17 cellular contexts compared by ENCODE assay signal in the genomic region with DNA sequence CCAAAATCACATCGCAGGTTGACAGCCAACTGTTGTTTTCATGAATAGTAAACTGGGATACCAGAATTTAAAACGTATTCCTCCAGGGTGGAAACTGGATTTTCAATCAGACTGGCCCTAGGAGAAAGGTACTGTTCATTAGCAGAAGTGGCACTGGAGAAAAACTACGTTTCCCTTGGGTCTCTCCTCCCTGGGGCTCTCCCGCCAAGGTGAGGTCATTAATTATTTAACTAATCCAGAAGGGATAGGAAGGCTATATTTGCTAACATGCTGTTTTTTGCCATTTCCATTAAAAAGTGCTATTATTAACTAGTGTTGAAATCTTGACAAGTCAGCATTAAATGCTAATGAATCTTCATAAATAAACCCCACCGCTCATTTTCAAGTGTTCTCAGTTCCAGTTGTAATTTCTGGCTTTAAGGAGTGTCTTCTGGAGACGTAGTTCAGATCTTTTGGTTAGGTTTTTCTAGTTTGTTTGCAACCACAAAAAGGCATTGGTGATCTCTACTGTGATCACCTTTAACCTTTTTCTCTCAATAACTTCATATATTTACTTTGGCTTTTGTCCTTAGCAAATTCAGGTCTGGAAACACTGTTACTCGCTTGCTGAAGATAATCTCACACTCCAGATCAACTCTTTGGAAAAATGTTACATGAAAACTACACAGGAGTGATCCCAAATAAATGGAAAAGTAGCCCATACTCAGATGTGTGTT. TPM values are rescaled to one million over a fixed set of nuclear protein-coding genes. Genes with fewer than 3 reads are reported as not detected.
A peak's percentile ranks its signal among the peaks of the same experiment; 100 is the strongest.
DNase-seq lines count a peak whose midpoint lies in the region; ATAC-seq and TF ChIP-seq lines count a peak whose summit lies in the region.
"Had no signal": no experiment of that assay in that cellular context is flagged by ENCODE, and none has a peak within 500 bp of the region (broad histone marks: within the 10 kb centered on the region; RNA-seq: fewer than 3 reads in every experiment).

No MANE protein-coding gene starts in this region.

- peaks cover 19% of the 10 kb centered on the region for H3K4me1 ChIP-seq in MM.1S (ENCODE audit: low read length)

- H3K9me2 ChIP-seq in MM.1S (replicated peaks; ENCODE audit: insufficient read depth, low read length), result no peaks in the 10 kb centered on the region

- H4K20me1 ChIP-seq in MM.1S (ENCODE audit: insufficient read depth, low read length), result peaks cover 93% of the 10 kb centered on the region

- H3K4me1 Mint-ChIP-seq in nephron progenitor cell, result peaks cover 45% of the 10 kb centered on the region

- no peak overlapping the region for H3K9ac ChIP-seq in MM.1S (ENCODE audit: low read length)

- ATAC-seq in GM19455 (IDR thresholded peaks at IDR 0.05; ENCODE audit: unreplicated experiment), result no peak
- ATAC-seq: activated CD4-positive, CD25-positive, alpha-beta regulatory T cell treated with anti-CD3 and anti-CD28 coated beads, Interleukin-2, amount 50 U/mL, for 24 hours had no signal

- in situ Hi-C loops in Caki2 (cut with HindIII; ENCODE audit: low pct_unique_long_range_greater_than_20kb, low sequenced_read_pairs), result no loop called here

- H3K4me3 ChIP-seq in MM.1S (ENCODE audit: low read length) (no peak overlapping the region), choroid plexus epithelial cell (ENCODE audit: low read depth, low read length) (no peak overlapping the region)
- H3K4me3 ChIP-seq: SJCRH30 had no signal

- no peaks in the 10 kb centered on the region for H3F3A ChIP-seq in MM.1S (ENCODE audit: insufficient read depth, low read length)

- H3K79me2 ChIP-seq in MM.1S (ENCODE audit: low read length), result peaks cover 100% of the 10 kb centered on the region

- no peak overlapping the region for H3K4me3 Mint-ChIP-seq in nephron progenitor cell
- H3K4me3 Mint-ChIP-seq: activated T-cell treated with anti-CD3 and anti-CD28 coated beads, Interleukin-2, amount 50 U/mL, for 24 hours; stimulated activated naive CD8-positive, alpha-beta T cell treated with anti-CD3 and anti-CD28 coated beads, Interleukin-15, Interleukin-2, amounts not matched to agents 100 ng/mL and 50 ng/mL, for 24 hours had no signal

- H3K27me3 Mint-ChIP-seq in nephron progenitor cell (ENCODE audit: low read depth, poor library complexity), result no peaks in the 10 kb centered on the region
- H3K27me3 Mint-ChIP-seq: activated T-cell treated with anti-CD3 and anti-CD28 coated beads, Interleukin-2, amount 50 U/mL, for 24 hours; stimulated activated naive CD8-positive, alpha-beta T cell treated with anti-CD3 and anti-CD28 coated beads, Interleukin-15, Interleukin-2, amounts not matched to agents 100 ng/mL and 50 ng/mL, for 24 hours had no signal

- no peak overlapping the region for H2AFZ ChIP-seq in MM.1S (ENCODE audit: low read length)

- H3K9me3 Mint-ChIP-seq in nephron progenitor cell, result peaks cover 5% of the 10 kb centered on the region
- H3K9me3 Mint-ChIP-seq: activated T-cell treated with anti-CD3 and anti-CD28 coated beads, Interleukin-2, amount 50 U/mL, for 24 hours; stimulated activated naive CD8-positive, alpha-beta T cell treated with anti-CD3 and anti-CD28 coated beads, Interleukin-15, Interleukin-2, amounts not matched to agents 100 ng/mL and 50 ng/mL, for 24 hours had no signal

- H3K36me3 ChIP-seq in MM.1S (replicated peaks; ENCODE audit: insufficient read depth, low read length), result peaks cover 2% of the 10 kb centered on the region; the same call in 1 of the 2 replicates

- H3K27ac ChIP-seq in MM.1S (ENCODE audit: low read length), result no peak overlapping the region
- H3K27ac ChIP-seq: SJCRH30 had no signal

- H3K27ac Mint-ChIP-seq in nephron progenitor cell, result peak overlapping the region; percentile 87
- H3K27ac Mint-ChIP-seq: stimulated activated naive CD8-positive, alpha-beta T cell treated with anti-CD3 and anti-CD28 coated beads, Interleukin-15, Interleukin-2, amounts not matched to agents 100 ng/mL and 50 ng/mL, for 24 hours had no signal

- peaks cover 34% of the 10 kb centered on the region for H3K36me3 Mint-ChIP-seq in nephron progenitor cell (ENCODE audit: low read depth)

- DNase-seq in Caki2 (ENCODE audit: low read depth) (peak; percentile 49), MM.1S (no peak), choroid plexus epithelial cell (ENCODE audit: low read depth) (peak; percentile 68), nephron progenitor cell (no peak), 8988T (no peak), NOMO-1 treated with dmso at 0.1 percent for 144 hours (lab: John Stamatoyannopoulos, UW; ENCODE audit: unreplicated experiment) (no peak)
- DNase-seq in stimulated activated CD8-positive, alpha-beta memory T cell treated with anti-CD3 and anti-CD28 coated beads, Interleukin-4, amount 100 ng/mL, for 48 hours, result no peak
- DNase-seq: activated T-cell treated with anti-CD3 and anti-CD28 coated beads, Interleukin-2, amount 50 U/mL, for 24 hours; hippocampal formation; NCI-H510A treated with DMSO at 0.1 percent for 48 hours; SJCRH30; stimulated activated CD4-positive, alpha-beta T cell treated with anti-CD3 and anti-CD28 coated beads, Interleukin-4, amount 100 ng/mL, for 1 hour had no signal

- no peaks in the 10 kb centered on the region for H3K9me3 ChIP-seq in MM.1S (replicated peaks; ENCODE audit: insufficient read depth, low read length)
- H3K9me3 ChIP-seq: SJCRH30 had no signal

- TF ChIP-seq CTCF in MM.1S (IDR thresholded peaks at IDR 0.05; ENCODE audit: low read length) (no peak), choroid plexus epithelial cell (conservative IDR thresholded peaks at IDR 0.05; ENCODE audit: low read depth, low read length) (no peak), nephron progenitor cell (IDR thresholded peaks at IDR 0.05) (no peak)

- H3K27me3 ChIP-seq in MM.1S (replicated peaks; ENCODE audit: insufficient read depth, low read length), result no peaks in the 10 kb centered on the region
- H3K27me3 ChIP-seq: SJCRH30 had no signal

- H3K4me2 ChIP-seq in MM.1S (ENCODE audit: low read depth, low read length), result peak overlapping the region; percentile 9; the same call in 1 of the 2 replicates

RNA-seq across cellular contexts. Expression of gene RHEB, which starts 25.0 kb away (rescaled TPM):
- total RNA-seq in Caki2 (2014; rRNA removed; shearing (Covaris generic); ENCODE audit: low replicate concordance), result 133 and 154 TPM in 2 replicates

RNA-seq across cellular contexts. Expression of gene CRYGN, which starts 54.8 kb away (rescaled TPM):
- total RNA-seq in Caki2 (2014; rRNA removed; shearing (Covaris generic); ENCODE audit: low replicate concordance), result not detected in 2 replicates
- total RNA-seq: mononuclear cell, pulmonary artery endothelial cell, SJCRH30 had no signal

Comparison
In these comparisons a context has a peak if more than half of its experiments do, and no peak if none do; other contexts are left out.
1. DNase-seq: peak in Caki2 (single experiment) and choroid plexus epithelial cell (single experiment); none in MM.1S (single experiment), nephron progenitor cell (single experiment), 8988T (single experiment), stimulated activated CD8-positive, alpha-beta memory T cell treated with anti-CD3 and anti-CD28 coated beads, Interleukin-4, amount 100 ng/mL, for 48 hours (single experiment) and NOMO-1 treated with dmso at 0.1 percent for 144 hours (single experiment).